ENCODE assay signal across 8 cellular contexts in genomic region chr6:70413829-70414494, GRCh38. TPM values are rescaled to one million over a fixed set of nuclear protein-coding genes. Genes with fewer than 3 reads are reported as not detected.
A peak's percentile ranks its signal among the peaks of the same experiment; 100 is the strongest.
DNase-seq lines count a peak whose midpoint lies in the region; ATAC-seq and TF ChIP-seq lines count a peak whose summit lies in the region.

No MANE protein-coding gene starts in this region.

- no peaks in the 10 kb centered on the region for H3K9me3 ChIP-seq in HUES6 (ENCODE audit: control insufficient read depth, insufficient read depth, low read depth, low read length)
- no peaks in the 10 kb centered on the region for H3K9me3 ChIP-seq in muscle layer of colon (ENCODE audit: low read length)

- H3K27ac ChIP-seq in HUES6 (ENCODE audit: low read depth, low read length): peak overlapping the region; percentile 67
- H3K27ac ChIP-seq in muscle layer of colon (ENCODE audit: low read depth, low read length): peak overlapping the region; percentile 73

- H3K4me3 ChIP-seq in HUES6 (ENCODE audit: low read depth, low read length): peak overlapping the region; percentile 100
- peak overlapping the region; percentile 71 for H3K4me3 ChIP-seq in epithelial cell of proximal tubule (ENCODE audit: low read depth, low read length)
- H3K4me3 ChIP-seq in muscle layer of colon (ENCODE audit: low read depth in 1 of 2, low read length in 2 of 2): peak overlapping the region; percentile 92 to 98

- H3K36me3 ChIP-seq in HUES6 (ENCODE audit: control insufficient read depth, insufficient read depth, low read length) (peaks cover 12% of the 10 kb centered on the region), muscle layer of colon (ENCODE audit: insufficient read depth, low read length) (no peaks in the 10 kb centered on the region)

- peak overlapping the region; percentile 77 for H3K9ac ChIP-seq in HUES6 (ENCODE audit: low read length)
- peak overlapping the region; percentile 88 for H3K9ac ChIP-seq in muscle layer of colon (ENCODE audit: low read length)

- no peak for TF ChIP-seq CTCF in epithelial cell of proximal tubule (conservative IDR thresholded peaks at IDR 0.05; ENCODE audit: low read depth, low read length)

- peak; percentile 64 for DNase-seq in NCI-H2171 treated with DMSO at 0.1 percent for 48 hours (lab: John Stamatoyannopoulos, UW)
- DNase-seq in NCI-H2171 (lab: John Stamatoyannopoulos, UW): no peak
- peak; percentile 16 for DNase-seq in T1000 (lab: John Stamatoyannopoulos, UW)
- DNase-seq in epithelial cell of proximal tubule (ENCODE audit: low read depth): no peak

- ATAC-seq in GM21423 (IDR thresholded peaks at IDR 0.05; ENCODE audit: unreplicated experiment) (peak; percentile 20), HG03457 (IDR thresholded peaks at IDR 0.05; ENCODE audit: unreplicated experiment) (no peak)

- H3K27me3 ChIP-seq in HUES6 (ENCODE audit: control insufficient read depth, insufficient read depth, low read length): no peaks in the 10 kb centered on the region
- H3K27me3 ChIP-seq in muscle layer of colon (ENCODE audit: control insufficient read depth in 1 of 2, insufficient read depth in 2 of 2, low read length in 2 of 2): no peaks in the 10 kb centered on the region

- H3K4me1 ChIP-seq in HUES6 (ENCODE audit: control insufficient read depth, insufficient read depth, low read length) (0 out of 2 replicates have a peak, but pooled peaks cover 2% of the 10 kb centered on the region), muscle layer of colon (ENCODE audit: insufficient read depth, low read length) (peaks cover 5% of the 10 kb centered on the region)

RNA-seq across cellular contexts. Expression of gene FAM135A, which starts 0.7 kb away (rescaled TPM):
- total RNA-seq in epithelial cell of proximal tubule: 18.4 and 25.1 TPM in 2 replicates

Comparison
In these comparisons a context has a peak if more than half of its experiments do, and no peak if none do; other contexts are left out.
1. DNase-seq: peak in NCI-H2171 treated with DMSO at 0.1 percent for 48 hours (single experiment) and T1000 (single experiment); none in NCI-H2171 (single experiment) and epithelial cell of proximal tubule (single experiment).
2. Peak in every context shown above with its lines, with median percentiles within 50 percentile points of each other: H3K4me3 ChIP-seq.